ENCODE assay signal across 12 cellular contexts in the genomic region with DNA sequence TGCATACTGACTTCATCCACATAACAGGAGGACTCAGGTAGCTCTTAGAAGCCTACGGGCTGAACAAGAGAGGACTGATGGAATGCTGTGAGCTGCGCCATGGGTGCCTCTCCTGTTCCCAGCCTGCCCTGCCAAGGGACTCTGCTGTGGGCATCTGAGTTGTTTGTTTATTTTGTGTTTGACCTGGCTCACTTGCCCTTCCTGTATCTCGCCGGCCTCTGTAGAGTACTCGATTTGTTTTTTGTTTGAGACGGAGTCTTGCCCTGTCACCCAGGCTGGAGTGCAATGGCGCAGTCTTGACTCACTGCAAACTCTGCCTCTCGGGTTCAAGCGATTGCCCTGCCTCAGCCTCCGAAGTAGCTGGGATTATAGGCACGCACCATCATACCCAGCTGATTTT. TPM values are rescaled to one million over a fixed set of nuclear protein-coding genes. Genes with fewer than 3 reads are reported as not detected.
A peak's percentile ranks its signal among the peaks of the same experiment; 100 is the strongest.
DNase-seq lines count a peak whose midpoint lies in the region; ATAC-seq and TF ChIP-seq lines count a peak whose summit lies in the region.
"Had no signal": no experiment of that assay in that cellular context is flagged by ENCODE, and none has a peak within 500 bp of the region (broad histone marks: within the 10 kb centered on the region; RNA-seq: fewer than 3 reads in every experiment).

No MANE protein-coding gene starts in this region.

- H3K27ac ChIP-seq in CD8-positive, alpha-beta T cell (ENCODE audit: low read depth, low read length): no peak overlapping the region
- H3K27ac ChIP-seq in HEK293 (ENCODE audit: extremely low read depth, low read depth, low read length): no peak overlapping the region

- intact Hi-C loops in CD8-positive, alpha-beta T cell (cut with DNase I, micrococcal nuclease): no loop called here

- H3K9me3 ChIP-seq in CD8-positive, alpha-beta T cell (ENCODE audit: low read length): no peaks in the 10 kb centered on the region
- H3K9me3 ChIP-seq in HEK293 (ENCODE audit: control insufficient read depth, insufficient read depth, low read depth, low read length): no peaks in the 10 kb centered on the region

- no peak for TF ChIP-seq CTCF in CD8-positive, alpha-beta T cell (IDR thresholded peaks at IDR 0.05)
- TF ChIP-seq CTCF in HEK293 (tag by site-specific recombination; IDR thresholded peaks at IDR 0.05) (no peak), neural crest cell (conservative IDR thresholded peaks at IDR 0.05) (no peak)

- H3K36me3 ChIP-seq in CD8-positive, alpha-beta T cell (ENCODE audit: insufficient read depth, low read length): no peaks in the 10 kb centered on the region
- peaks cover 6 to 46% of the 10 kb centered on the region in 2 experiments for H3K36me3 ChIP-seq in HEK293 (ENCODE audit: control insufficient read depth in 2 of 2, insufficient read depth in 1 of 2, low read length in 2 of 2)

- POLR2A ChIA-PET in CD8-positive, alpha-beta T cell (lab: Charles Lee): interaction anchor here (0.7 kb wide), 1 partner anchor 19 kb away, joined by 3 read pairs; no protein-coding TSS in a partner anchor
- POLR2A ChIA-PET in HEK293 (lab: Yijun Ruan, JAX): interaction anchor here (1.0 to 2.8 kb wide), 3 partner anchors 10 to 21 kb away, joined by 3 to 33 read pairs (median 4); partner anchors contain the start of gene CDPF1

- CTCF ChIA-PET in CD8-positive, alpha-beta T cell (lab: Charles Lee): interaction anchor here (1.8 to 2.0 kb wide), 2 partner anchors 8 to 19 kb away, joined by 4 to 8 read pairs; partner anchors contain the start of gene CDPF1
- CTCF ChIA-PET in HEK293 (lab: Yijun Ruan, JAX): interaction anchor here (0.6 to 3.2 kb wide), 5 partner anchors 10 to 1203 kb away, joined by 3 to 12 read pairs (median 4); no protein-coding TSS in a partner anchor

- H3K36me3 Mint-ChIP-seq in CD8-positive, alpha-beta T cell: peaks cover 12% of the 10 kb centered on the region
- peaks cover 18% of the 10 kb centered on the region for H3K36me3 Mint-ChIP-seq in effector memory CD8-positive, alpha-beta T cell (ENCODE audit: insufficient read depth)
- peaks cover 17% of the 10 kb centered on the region for H3K36me3 Mint-ChIP-seq in neural crest cell (ENCODE audit: low read depth)

- no peaks in the 10 kb centered on the region for H3K27me3 ChIP-seq in CD8-positive, alpha-beta T cell (ENCODE audit: insufficient read depth, low read length)

- H3K4me3 Mint-ChIP-seq in CD8-positive, alpha-beta T cell: peak overlapping the region; percentile 62
- H3K4me3 Mint-ChIP-seq in effector memory CD8-positive, alpha-beta T cell: peak overlapping the region; percentile 93 to 95
- peak overlapping the region; percentile 93 for H3K4me3 Mint-ChIP-seq in neural crest cell

- DNase-seq in CD8-positive, alpha-beta T cell: no peak
- DNase-seq in effector memory CD8-positive, alpha-beta T cell: no peak
- no peak for DNase-seq in neural crest cell (ENCODE audit: low read depth, low spot score)
- DNase-seq in stimulated activated CD4-positive, alpha-beta T cell treated with anti-CD3 and anti-CD28 coated beads, Interleukin-15, amount 100 ng/mL, for 24 hours: no peak
- DNase-seq: activated CD4-positive, alpha-beta T cell treated with anti-CD3 and anti-CD28 coated beads for 4 hours; NCI-H1092; NCI-H774; stimulated activated CD8-positive, alpha-beta memory T cell treated with anti-CD3 and anti-CD28 coated beads, Interleukin-4, amount 100 ng/mL, for 48 hours had no signal

- peaks cover 17% of the 10 kb centered on the region for H3K4me1 Mint-ChIP-seq in CD8-positive, alpha-beta T cell (ENCODE audit: low read depth)
- H3K4me1 Mint-ChIP-seq in effector memory CD8-positive, alpha-beta T cell (ENCODE audit: low read depth in 2 of 2): peaks cover 21 to 22% of the 10 kb centered on the region in 2 donors
- peaks cover 20% of the 10 kb centered on the region for H3K4me1 Mint-ChIP-seq in neural crest cell

- H3K4me3 ChIP-seq in CD8-positive, alpha-beta T cell (ENCODE audit: low read depth, low read length): no peak overlapping the region
- no peak overlapping the region for H3K4me3 ChIP-seq in HEK293 (ENCODE audit: low read depth, low read length)

- H3K9me3 Mint-ChIP-seq in CD8-positive, alpha-beta T cell: no peaks in the 10 kb centered on the region
- no peaks in the 10 kb centered on the region for H3K9me3 Mint-ChIP-seq in effector memory CD8-positive, alpha-beta T cell
- H3K9me3 Mint-ChIP-seq in neural crest cell: peaks cover 5% of the 10 kb centered on the region

- peaks cover 3% of the 10 kb centered on the region for H3K4me1 ChIP-seq in CD8-positive, alpha-beta T cell (ENCODE audit: insufficient read depth, low read length)
- no peaks in the 10 kb centered on the region for H3K4me1 ChIP-seq in HEK293 (ENCODE audit: control insufficient read depth, insufficient read depth, low read length)

- no peak overlapping the region for H3K27ac Mint-ChIP-seq in CD8-positive, alpha-beta T cell
- peak overlapping the region; percentile 63 to 75 for H3K27ac Mint-ChIP-seq in effector memory CD8-positive, alpha-beta T cell
- H3K27ac Mint-ChIP-seq in neural crest cell (ENCODE audit: unreplicated experiment): no peak overlapping the region

- ATAC-seq in CD8-positive, alpha-beta T cell: no peak
- ATAC-seq in effector memory CD8-positive, alpha-beta T cell (replicated peaks): no peak
- ATAC-seq in HG03520 (IDR thresholded peaks at IDR 0.05; ENCODE audit: unreplicated experiment) (no peak), HG02759 (IDR thresholded peaks at IDR 0.05; ENCODE audit: unreplicated experiment) (no peak)

- peaks cover 4% of the 10 kb centered on the region for H3K27me3 Mint-ChIP-seq in CD8-positive, alpha-beta T cell (ENCODE audit: low read depth)
- no peaks in the 10 kb centered on the region for H3K27me3 Mint-ChIP-seq in effector memory CD8-positive, alpha-beta T cell
- peaks cover 30% of the 10 kb centered on the region for H3K27me3 Mint-ChIP-seq in neural crest cell (ENCODE audit: low read depth)

TF ChIP-seq in HEK293, 187 proteins besides CTCF, POLR2A, EP300 and RAD21:
- TF ChIP-seq PRDM10 (tag by site-specific recombination; IDR thresholded peaks at IDR 0.05) (peak; percentile 65), ZNF394 (tag by site-specific recombination; IDR thresholded peaks at IDR 0.05; ENCODE audit: borderline replicate concordance) (no peak), EGR2 (tag by site-specific recombination; IDR thresholded peaks at IDR 0.05; ENCODE audit: low read depth) (0 out of 2 replicates have a peak, but pooled peaks have one; percentile 7), ZNF549 (tag by site-specific recombination; IDR thresholded peaks at IDR 0.05) (no peak), ZNF23 (tag by site-specific recombination; IDR thresholded peaks at IDR 0.05; ENCODE audit: borderline replicate concordance) (no peak)
- TF ChIP-seq, protein P1, sequence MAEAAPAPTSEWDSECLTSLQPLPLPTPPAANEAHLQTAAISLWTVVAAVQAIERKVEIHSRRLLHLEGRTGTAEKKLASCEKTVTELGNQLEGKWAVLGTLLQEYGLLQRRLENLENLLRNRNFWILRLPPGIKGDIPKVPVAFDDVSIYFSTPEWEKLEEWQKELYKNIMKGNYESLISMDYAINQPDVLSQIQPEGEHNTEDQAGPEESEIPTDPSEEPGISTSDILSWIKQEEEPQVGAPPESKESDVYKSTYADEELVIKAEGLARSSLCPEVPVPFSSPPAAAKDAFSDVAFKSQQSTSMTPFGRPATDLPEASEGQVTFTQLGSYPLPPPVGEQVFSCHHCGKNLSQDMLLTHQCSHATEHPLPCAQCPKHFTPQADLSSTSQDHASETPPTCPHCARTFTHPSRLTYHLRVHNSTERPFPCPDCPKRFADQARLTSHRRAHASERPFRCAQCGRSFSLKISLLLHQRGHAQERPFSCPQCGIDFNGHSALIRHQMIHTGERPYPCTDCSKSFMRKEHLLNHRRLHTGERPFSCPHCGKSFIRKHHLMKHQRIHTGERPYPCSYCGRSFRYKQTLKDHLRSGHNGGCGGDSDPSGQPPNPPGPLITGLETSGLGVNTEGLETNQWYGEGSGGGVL (tag by site-specific recombination; IDR thresholded peaks at IDR 0.05): no peak
TF ChIP-seq in HEK293: peak in this region for 2.

RNA-seq across cellular contexts. Expression of gene TTC38, which starts 1.8 kb away (rescaled TPM):
- total RNA-seq in CD8-positive, alpha-beta T cell: 1 to 10 TPM; 5.9 to 7.9 TPM
- 34.8 and 39.6 TPM in 2 replicates for total RNA-seq in neural crest cell

RNA-seq across cellular contexts. Expression of gene PKDREJ, which starts 6.4 kb away (rescaled TPM):
- total RNA-seq in CD8-positive, alpha-beta T cell: not detected
- 0.02 TPM in 1 of 2 replicates, not detected in the other for total RNA-seq in neural crest cell
- total RNA-seq: myocyte had no signal

RNA-seq across cellular contexts. Expression of gene CDPF1, which starts 19.5 kb away (rescaled TPM):
- 1 to 10 TPM in 1 of 2 experiments, under 1 TPM in 1; 0.81 to 1.0 TPM for total RNA-seq in CD8-positive, alpha-beta T cell
- 11.1 and 11.7 TPM in 2 replicates for total RNA-seq in neural crest cell

RNA-seq across cellular contexts. Expression of gene GTSE1, which starts 27.1 kb away (rescaled TPM):
- total RNA-seq in CD8-positive, alpha-beta T cell: under 1 TPM; 0.19 to 0.30 TPM
- total RNA-seq in neural crest cell: 67.6 and 69.2 TPM in 2 replicates

Comparison
In these comparisons a context has a peak if more than half of its experiments do, and no peak if none do; other contexts are left out.
1. H3K27ac Mint-ChIP-seq: peak in effector memory CD8-positive, alpha-beta T cell (2 of 2); none in CD8-positive, alpha-beta T cell (single experiment) and neural crest cell (single experiment).
2. Peak in every context shown above with its lines, with median percentiles within 50 percentile points of each other: H3K4me3 Mint-ChIP-seq.